In the genomic region with DNA sequence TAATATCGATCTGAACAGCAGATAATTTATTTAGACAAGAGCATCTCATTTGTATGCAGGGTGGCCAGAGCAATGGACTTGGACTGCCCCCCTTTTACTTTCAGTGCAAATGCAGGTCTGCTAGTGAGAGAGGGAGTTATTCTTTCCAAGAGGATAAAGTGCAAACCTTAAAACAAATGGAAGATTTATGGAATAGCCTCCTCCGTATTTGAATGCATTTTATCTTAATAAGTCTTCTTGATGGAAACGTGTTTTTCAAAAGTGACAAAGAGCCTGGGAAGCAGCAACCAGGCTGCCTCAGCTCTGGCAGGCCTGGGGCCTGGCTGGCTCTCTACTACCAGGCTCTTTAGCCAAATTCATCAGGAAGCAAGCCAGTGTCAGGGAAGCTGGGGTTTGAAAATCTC, we compare ENCODE assay signal across 1 cellular context.
A peak's percentile ranks its signal among the peaks of the same experiment; 100 is the strongest.
TF ChIP-seq lines count a peak whose summit lies in the region.

No MANE protein-coding gene starts in this region.

TF ChIP-seq in HepG2, 621 proteins besides CTCF, POLR2A, EP300 and RAD21:
- no peak for TF ChIP-seq ZBTB38 (CRISPR knock-in tag; IDR thresholded peaks at IDR 0.05)
- TF ChIP-seq STAG1 (CRISPR knock-in tag; IDR thresholded peaks at IDR 0.05): peak; percentile 24; the same call in 1 of the 2 replicates
TF ChIP-seq in HepG2: peak in this region for 1.
